Comparison of ENCODE assay signal across 12 cellular contexts in genomic region chr19:40594657-40595077, GRCh38. TPM values are rescaled to one million over a fixed set of nuclear protein-coding genes. Genes with fewer than 3 reads are reported as not detected.
DNase-seq lines count a peak whose midpoint lies in the region; TF ChIP-seq lines count a peak whose summit lies in the region.
"Had no signal": no experiment of that assay in that cellular context is flagged by ENCODE, and none has a peak within 500 bp of the region (broad histone marks: within the 10 kb centered on the region; RNA-seq: fewer than 3 reads in every experiment).

No MANE protein-coding gene starts in this region.

- intact Hi-C loops in posterior cingulate gyrus (cut with DNase I) (loop anchor here (5.0 kb wide), 1 partner anchor 287 kb away; no protein-coding TSS in a partner anchor), esophagus squamous epithelium (cut with DNase I) (loop anchor here (5.0 to 10.0 kb wide), 3 partner anchors 52 to 130 kb away; partner anchors contain the start of genes BLVRB and SPTBN4)

- TF ChIP-seq POLR2A in esophagus squamous epithelium (IDR thresholded peaks at IDR 0.05), result no peak

- H3K36me3 Mint-ChIP-seq in IgD-negative memory B cell, result peaks cover 1% of the 10 kb centered on the region

- peak overlapping the region in 2 of 4 donors; percentile 48 to 76 for H3K4me3 Mint-ChIP-seq in IgD-negative memory B cell

- peaks cover 0 to 1% (median 0%) of the 10 kb centered on the region in 3 donors for H3K9me3 Mint-ChIP-seq in IgD-negative memory B cell

- H3K27ac ChIP-seq in esophagus squamous epithelium, result no peak overlapping the region
- H3K27ac ChIP-seq: C4-2B, coronary artery, Peyer's patch had no signal

- peaks cover 19 to 40% (median 22%) of the 10 kb centered on the region in 3 donors for H3K4me1 ChIP-seq in esophagus squamous epithelium

- H3K9me3 ChIP-seq in esophagus squamous epithelium, result no peaks in the 10 kb centered on the region
- H3K9me3 ChIP-seq: Peyer's patch had no signal

- H3K36me3 ChIP-seq in esophagus squamous epithelium, result peaks cover 0 to 11% (median 0%) of the 10 kb centered on the region in 3 donors
- H3K36me3 ChIP-seq: Peyer's patch had no signal

- H3K4me1 Mint-ChIP-seq in IgD-negative memory B cell, result peaks cover 8 to 10% (median 9%) of the 10 kb centered on the region in 3 donors

- TF ChIP-seq CTCF in choroid plexus epithelial cell (conservative IDR thresholded peaks at IDR 0.05; ENCODE audit: low read depth, low read length) (peak; percentile 30), esophagus squamous epithelium (IDR thresholded peaks at IDR 0.05) (no peak)

- peaks cover 27% of the 10 kb centered on the region for H3K27me3 Mint-ChIP-seq in IgD-negative memory B cell

- 18 to 23% methylated on average over 11 to 12 of the region's 13 CpGs for WGBS in esophagus squamous epithelium, 2 donors

- H3K4me3 ChIP-seq in choroid plexus epithelial cell (ENCODE audit: low read depth, low read length) (peak overlapping the region; percentile 14), esophagus squamous epithelium (no peak overlapping the region)
- H3K4me3 ChIP-seq: coronary artery, Peyer's patch had no signal

- DNase-seq in SHP77 (lab: John Stamatoyannopoulos, UW) (peak; percentile 38 to 49), SHP77 treated with DMSO at 0.1 percent for 48 hours (lab: John Stamatoyannopoulos, UW) (no peak), choroid plexus epithelial cell (ENCODE audit: low read depth) (peak; percentile 39), posterior cingulate gyrus (peak in 7 of 10 donors; percentile 39 to 93 (median 66)), esophagus squamous epithelium (lab: John Stamatoyannopoulos, UW) (no peak), SKM-1 treated with dmso at 0.1 percent for 144 hours (lab: John Stamatoyannopoulos, UW; ENCODE audit: unreplicated experiment) (no peak), COLO829 (ENCODE audit: low spot score) (no peak)
- DNase-seq: activated CD8-positive, alpha-beta memory T cell treated with anti-CD3 and anti-CD28 coated beads, Interleukin-2, amount 50 U/mL, for 4 hours; Peyer's patch had no signal

- peaks cover 0 to 45% (median 12%) of the 10 kb centered on the region in 4 donors for H3K27me3 ChIP-seq in esophagus squamous epithelium

- H3K27ac Mint-ChIP-seq in IgD-negative memory B cell, result peak overlapping the region in 2 of 3 donors; percentile 59 to 67

RNA-seq across cellular contexts. Expression of gene LTBP4, which starts 6.5 kb away (rescaled TPM):
- polyA plus RNA-seq in IgD-negative memory B cell, result 22.1 TPM
- total RNA-seq in esophagus squamous epithelium, result 100 to 1,000 TPM in 1 of 4 donors, 10 to 100 TPM in 3; 43.5 to 249 (median 65.5) TPM

RNA-seq across cellular contexts. Expression of gene SHKBP1, which starts 18.0 kb away (rescaled TPM):
- 210 TPM for polyA plus RNA-seq in IgD-negative memory B cell
- 10 to 100 TPM; 42.3 to 77.9 (median 49.8) TPM for total RNA-seq in esophagus squamous epithelium

Comparison
In these comparisons a context has a peak if more than half of its experiments do, and no peak if none do; other contexts are left out.
1. DNase-seq: peak in SHP77 (2 of 2), choroid plexus epithelial cell (single experiment) and posterior cingulate gyrus (7 of 10); none in SHP77 treated with DMSO at 0.1 percent for 48 hours (single experiment), esophagus squamous epithelium (single experiment), SKM-1 treated with dmso at 0.1 percent for 144 hours (single experiment) and COLO829 (single experiment).